12 cellular contexts compared by ENCODE assay signal in the genomic region with DNA sequence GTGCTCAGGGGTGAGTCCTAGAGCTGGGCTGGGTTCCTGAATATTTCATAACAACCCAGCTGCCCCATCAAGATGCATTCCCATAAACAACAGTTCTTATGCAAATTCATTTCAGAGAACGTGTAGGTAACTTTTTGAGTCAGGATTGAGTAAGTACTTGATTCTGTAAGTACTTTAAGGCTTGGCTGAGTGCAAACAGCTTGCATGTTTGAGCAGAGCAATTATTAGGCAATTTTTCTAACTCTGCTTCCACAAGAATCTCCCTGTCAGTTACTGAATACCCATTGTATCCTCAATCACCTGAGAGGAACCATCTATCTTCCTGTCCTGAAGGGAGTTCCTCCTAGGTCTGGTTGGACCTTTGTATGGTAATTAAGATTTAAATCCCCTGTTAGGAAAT. TPM values are rescaled to one million over a fixed set of nuclear protein-coding genes. Genes with fewer than 3 reads are reported as not detected.
DNase-seq lines count a peak whose midpoint lies in the region; ATAC-seq, FAIRE-seq and TF ChIP-seq lines count a peak whose summit lies in the region.
"Not testable (repeated sequence)": the region's sequence is repeated elsewhere in the genome, so short reads cannot be mapped to it uniquely, and the experiment has no call there.
"Had no signal": no experiment of that assay in that cellular context is flagged by ENCODE, and none has a peak within 500 bp of the region (broad histone marks: within the 10 kb centered on the region; RNA-seq: fewer than 3 reads in every experiment).

No MANE protein-coding gene starts in this region.

- H3K9me1 ChIP-seq in keratinocyte (ENCODE audit: control insufficient read depth, extremely low read depth, insufficient read depth, low read length), result not testable (repeated sequence)

- not testable (repeated sequence) for H4K91ac ChIP-seq in mesenchymal stem cell (ENCODE audit: low read length)

- not testable (repeated sequence) for H3K27me3 ChIP-seq in bronchial epithelial cell (ENCODE audit: control insufficient read depth, insufficient read depth, low read length); keratinocyte (ENCODE audit: control insufficient read depth, extremely low read depth, insufficient read depth, low read length); mesenchymal stem cell (ENCODE audit: control insufficient read depth in 1 of 2, insufficient read depth in 1 of 2, low read length in 2 of 2); upper lobe of right lung

- not testable (repeated sequence) for H3K9me3 ChIP-seq in keratinocyte (ENCODE audit: control insufficient read depth, low read depth, low read length); mesenchymal stem cell (ENCODE audit: control insufficient read depth, low read length); upper lobe of right lung

- not testable (repeated sequence) for H3K27ac ChIP-seq in RWPE1; keratinocyte (ENCODE audit: control insufficient read depth, insufficient read depth, low read length); mesenchymal stem cell (ENCODE audit: low read length, poor library complexity, severe bottlenecking)
- peak overlapping the region; percentile 43 for H3K27ac ChIP-seq in upper lobe of right lung

- not testable (repeated sequence) for H2BK120ac ChIP-seq in mesenchymal stem cell (ENCODE audit: low read depth, low read length)

- not testable (repeated sequence) for TF ChIP-seq CTCF in RWPE1 (conservative IDR thresholded peaks at IDR 0.05; ENCODE audit: low read depth); bronchial epithelial cell (IDR thresholded peaks at IDR 0.05; ENCODE audit: insufficient read depth, low read length, severe bottlenecking); fibroblast of the aortic adventitia (IDR thresholded peaks at IDR 0.05; ENCODE audit: insufficient read depth, low read length); keratinocyte (optimal IDR thresholded peaks at IDR 0.05 in 1 of 3, IDR thresholded peaks at IDR 0.05 in 1 of 3, conservative IDR thresholded peaks at IDR 0.05 in 1 of 3; ENCODE audit: extremely low read depth in 1 of 3, insufficient read depth in 2 of 3, low read length in 3 of 3); upper lobe of right lung (IDR thresholded peaks at IDR 0.05)

- H3K23ac ChIP-seq in mesenchymal stem cell (ENCODE audit: low read length in 2 of 2), result not testable (repeated sequence)

- H3K79me1 ChIP-seq in mesenchymal stem cell (replicated peaks; ENCODE audit: low read length, poor library complexity, severe bottlenecking), result not testable (repeated sequence)

- not testable (repeated sequence) for H2BK5ac ChIP-seq in mesenchymal stem cell (ENCODE audit: low read depth, low read length, poor library complexity, severe bottlenecking)

- POLR2A ChIA-PET in RWPE1 (lab: Yijun Ruan, JAX; ENCODE audit: low non-redundant PET), result not testable (repeated sequence)

- H3K4me2 ChIP-seq in keratinocyte (ENCODE audit: control insufficient read depth, extremely low read depth, insufficient read depth, low read depth, low read length); mesenchymal stem cell (ENCODE audit: low read length, poor library complexity, severe bottlenecking): not testable (repeated sequence)

- H3K4ac ChIP-seq in mesenchymal stem cell (ENCODE audit: low read depth in 1 of 2, low read length in 2 of 2), result peak overlapping the region in 1 of 2 experiments; percentile 41

- ATAC-seq in esophagus mucosa (peak; percentile 82), upper lobe of right lung (peak; percentile 39)

- FAIRE-seq in bronchial epithelial cell (lab: Jason Lieb, UNC), result not testable (repeated sequence)
- FAIRE-seq in keratinocyte (lab: Jason Lieb, UNC), result peak; percentile 61

- intact Hi-C loops in upper lobe of right lung (cut with DNase I), result not testable (repeated sequence)

- DNase-seq in HCEC 1CT (peak; percentile 44), RWPE1 (ENCODE audit: low spot score) (peak; percentile 17), bronchial epithelial cell (ENCODE audit: low read depth) (peak; percentile 95), fibroblast of the aortic adventitia (ENCODE audit: low read depth) (peak; percentile 39), keratinocyte (ENCODE audit: low read depth, low spot score) (peak; percentile 36), mesenchymal stem cell (peak; percentile 37)
- DNase-seq in upper lobe of right lung, result not testable (repeated sequence)

- not testable (repeated sequence) for H3K79me2 ChIP-seq in keratinocyte (ENCODE audit: control insufficient read depth, insufficient read depth, low read length)

- H3K4me3 ChIP-seq in bronchial epithelial cell (ENCODE audit: low read depth, low read length); fibroblast of the aortic adventitia (ENCODE audit: low read depth, low read length); keratinocyte (ENCODE audit: control insufficient read depth in 2 of 3, extremely low read depth in 1 of 3, insufficient read depth in 2 of 3, low read depth in 1 of 3, low read length in 3 of 3); mesenchymal stem cell (ENCODE audit: insufficient read depth in 1 of 2, low read depth in 1 of 2, low read length in 2 of 2); upper lobe of right lung: not testable (repeated sequence)

- H3K4me1 ChIP-seq in keratinocyte (ENCODE audit: control insufficient read depth, extremely low read depth, insufficient read depth, low read length); mesenchymal stem cell (ENCODE audit: control insufficient read depth, insufficient read depth, low read depth, low read length): not testable (repeated sequence)
- H3K4me1 ChIP-seq in upper lobe of right lung, result peaks cover 12% of the 10 kb centered on the region

- H3K14ac ChIP-seq in mesenchymal stem cell (ENCODE audit: low read length in 2 of 2), result not testable (repeated sequence)

- peak overlapping the region in 1 of 2 experiments; percentile 40 for H3K18ac ChIP-seq in mesenchymal stem cell (ENCODE audit: low read depth in 1 of 2, low read length in 2 of 2)

- H4K8ac ChIP-seq in mesenchymal stem cell (ENCODE audit: low read length), result not testable (repeated sequence)

- H2BK15ac ChIP-seq in mesenchymal stem cell (ENCODE audit: low read depth, poor library complexity, severe bottlenecking), result not testable (repeated sequence)

- H2BK12ac ChIP-seq in mesenchymal stem cell (ENCODE audit: low read length in 2 of 2), result not testable (repeated sequence)

- not testable (repeated sequence) for H3K9ac ChIP-seq in keratinocyte (ENCODE audit: control insufficient read depth, extremely low read depth, insufficient read depth, low read length); mesenchymal stem cell (ENCODE audit: low read length)

- H2AFZ ChIP-seq in keratinocyte (ENCODE audit: control insufficient read depth, low read length); mesenchymal stem cell (ENCODE audit: low read depth, low read length): not testable (repeated sequence)

- not testable (repeated sequence) for H4K20me1 ChIP-seq in keratinocyte (ENCODE audit: control insufficient read depth, extremely low read depth, insufficient read depth, low read length)

- CTCF ChIA-PET in RWPE1 (lab: Yijun Ruan, JAX), result not testable (repeated sequence)

- dilution Hi-C loops in keratinocyte (cut with MboI; ENCODE audit: extremely low pct_ligation_motif_present, low sequenced_read_pairs), result not testable (repeated sequence)

- WGBS in mesenchymal stem cell, result 14% methylated on average over 1 of the region's 1 CpG

- not testable (repeated sequence) for H2AK5ac ChIP-seq in mesenchymal stem cell (ENCODE audit: low read length, severe bottlenecking)

- not testable (repeated sequence) for H3K36me3 ChIP-seq in bronchial epithelial cell (ENCODE audit: control insufficient read depth, insufficient read depth, low read length); keratinocyte (ENCODE audit: control insufficient read depth in 2 of 2, extremely low read depth in 1 of 2, insufficient read depth in 2 of 2, low read length in 2 of 2); mesenchymal stem cell (ENCODE audit: control insufficient read depth in 1 of 2, insufficient read depth in 2 of 2, low read depth in 1 of 2, low read length in 2 of 2); upper lobe of right lung

RNA-seq across cellular contexts. Expression of gene GSTA3, which starts 10.0 kb away (rescaled TPM):
- total RNA-seq in bronchial epithelial cell, result not detected in 2 replicates
- not detected for total RNA-seq in esophagus mucosa
- total RNA-seq in fibroblast of the aortic adventitia (ENCODE audit: low replicate concordance), result not detected in 2 replicates
- not detected in 3 replicates for polyA plus RNA-seq in keratinocyte
- polyA plus RNA-seq in keratinocyte (2011; ENCODE audit: low read depth), result not detected
- not detected in 2 replicates for polyA plus RNA-seq in keratinocyte (2011; cell fraction: cytosol; rRNA removed)
- not detected in 2 replicates for polyA plus RNA-seq in keratinocyte (2011; cell fraction: nucleus; rRNA removed)
- polyA plus RNA-seq in keratinocyte (2012; ENCODE audit: low replicate concordance), result not detected in 2 replicates
- polyA minus RNA-seq in keratinocyte, result not detected in 3 replicates
- polyA minus RNA-seq in keratinocyte (2011; cell fraction: cytosol; rRNA and poly(A)+ RNA removed), result not detected
- polyA minus RNA-seq in keratinocyte (2011; cell fraction: nucleus; rRNA and poly(A)+ RNA removed), result not detected in 2 replicates
- not detected for polyA plus RNA-seq in mesenchymal stem cell (2013, experiment 1 of 2)
- not detected for polyA plus RNA-seq in mesenchymal stem cell (2013, experiment 2 of 2)
- not detected for total RNA-seq in upper lobe of right lung
- total RNA-seq: Calu3; CD8-positive, alpha-beta T cell; Daoy; H9 had no signal
